In genomic region chr11:65442952-65443351, GRCh38 we compare ENCODE assay signal across 9 cellular contexts. TPM values are rescaled to one million over a fixed set of nuclear protein-coding genes. Genes with fewer than 3 reads are reported as not detected.
DNase-seq lines count a peak whose midpoint lies in the region; ATAC-seq, FAIRE-seq and TF ChIP-seq lines count a peak whose summit lies in the region.
"Had no signal": no experiment of that assay in that cellular context is flagged by ENCODE, and none has a peak within 500 bp of the region (broad histone marks: within the 10 kb centered on the region; RNA-seq: fewer than 3 reads in every experiment).

No MANE protein-coding gene starts in this region.

- H3K9me3 ChIP-seq in HEK293 (ENCODE audit: control insufficient read depth, insufficient read depth, low read depth, low read length) (no peaks in the 10 kb centered on the region), astrocyte (ENCODE audit: insufficient read depth, low read depth, low read length) (no peaks in the 10 kb centered on the region), mesenchymal stem cell (ENCODE audit: control insufficient read depth, low read length) (no peaks in the 10 kb centered on the region), SJCRH30 (replicated peaks) (no peaks in the 10 kb centered on the region)

- H2BK5ac ChIP-seq in mesenchymal stem cell (ENCODE audit: low read depth, low read length, poor library complexity, severe bottlenecking), result no peak overlapping the region

- DNase-seq in A172 (ENCODE audit: low spot score) (peak; percentile 29), astrocyte (ENCODE audit: low read depth) (peak; percentile 30), mesenchymal stem cell (peak; percentile 74), SJCRH30 (no peak), NCI-H345 treated with DMSO at 0.1 percent for 48 hours (lab: John Stamatoyannopoulos, UW; ENCODE audit: unreplicated experiment) (no peak)
- DNase-seq: T-helper 9 cell had no signal

- FAIRE-seq in astrocyte (lab: Jason Lieb, UNC), result no peak

- H3K4me3 ChIP-seq in HEK293 (ENCODE audit: low read depth, low read length) (no peak overlapping the region), astrocyte (ENCODE audit: insufficient read depth, low read depth, low read length) (no peak overlapping the region), mesenchymal stem cell (ENCODE audit: insufficient read depth in 1 of 2, low read depth in 1 of 2, low read length in 2 of 2) (peak overlapping the region in 1 of 2 experiments; percentile 47), SJCRH30 (no peak overlapping the region)

- peaks cover 36% of the 10 kb centered on the region for H3K4me1 Mint-ChIP-seq in astrocyte (ENCODE audit: low read depth, unreplicated experiment)

- H4K20me1 ChIP-seq in astrocyte (ENCODE audit: insufficient read depth, low read length), result peaks cover 92% of the 10 kb centered on the region

- TF ChIP-seq CTCF in HEK293 (tag by site-specific recombination; IDR thresholded peaks at IDR 0.05) (no peak), astrocyte (IDR thresholded peaks at IDR 0.05; ENCODE audit: insufficient read depth, low read depth, low read length) (no peak)

- no peak overlapping the region for H3K23ac ChIP-seq in mesenchymal stem cell (ENCODE audit: low read length in 2 of 2)

- no peaks in the 10 kb centered on the region for H3K79me1 ChIP-seq in mesenchymal stem cell (replicated peaks; ENCODE audit: low read length, poor library complexity, severe bottlenecking)

- CTCF ChIA-PET in HEK293 (lab: Yijun Ruan, JAX), result interaction anchor here (1.5 kb wide), 1 partner anchor 26 kb away, joined by 3 read pairs; no protein-coding TSS in a partner anchor

- no peak overlapping the region for H3K18ac ChIP-seq in mesenchymal stem cell (ENCODE audit: low read depth in 1 of 2, low read length in 2 of 2)

- H2AFZ ChIP-seq in astrocyte (ENCODE audit: low read depth, low read length) (no peak overlapping the region), mesenchymal stem cell (ENCODE audit: low read depth, low read length) (no peak overlapping the region)

- no peaks in the 10 kb centered on the region for H3K27me3 ChIP-seq in astrocyte (ENCODE audit: insufficient read depth, low read length)
- no peaks in the 10 kb centered on the region for H3K27me3 ChIP-seq in mesenchymal stem cell (ENCODE audit: control insufficient read depth in 1 of 2, insufficient read depth in 1 of 2, low read length in 2 of 2)
- no peaks in the 10 kb centered on the region for H3K27me3 ChIP-seq in SJCRH30

- 79% methylated on average over 8 of the region's 8 CpGs for WGBS in mesenchymal stem cell

- H4K8ac ChIP-seq in mesenchymal stem cell (ENCODE audit: low read length), result no peak overlapping the region

- H4K91ac ChIP-seq in mesenchymal stem cell (ENCODE audit: low read length), result no peak overlapping the region

- POLR2A ChIA-PET in HEK293 (lab: Yijun Ruan, JAX), result interaction anchor here (0.6 to 5.7 kb wide), 8 partner anchors 10 to 56 kb away, joined by 3 to 69 read pairs (median 6); partner anchors contain the start of genes MALAT1 and NEAT1

- ATAC-seq in GM19467 (IDR thresholded peaks at IDR 0.05; ENCODE audit: unreplicated experiment), result no peak
- ATAC-seq in HG02840 (IDR thresholded peaks at IDR 0.05; ENCODE audit: low FRiP score, unreplicated experiment), result no peak

- no peak overlapping the region; the same call in 1 of the 2 replicates for H3K27ac ChIP-seq in HEK293 (ENCODE audit: extremely low read depth, low read depth, low read length)
- H3K27ac ChIP-seq in astrocyte (ENCODE audit: low read depth, low read length), result no peak overlapping the region
- H3K27ac ChIP-seq in mesenchymal stem cell (ENCODE audit: low read length, poor library complexity, severe bottlenecking), result peak overlapping the region; percentile 74
- H3K27ac ChIP-seq in SJCRH30, result no peak overlapping the region

- H3K9ac ChIP-seq in astrocyte (ENCODE audit: low read length) (peak overlapping the region; percentile 19), mesenchymal stem cell (ENCODE audit: low read length) (peak overlapping the region; percentile 80)

- peaks cover 11% of the 10 kb centered on the region for H3K36me3 Mint-ChIP-seq in astrocyte (ENCODE audit: low read depth, unreplicated experiment)

- H2BK120ac ChIP-seq in mesenchymal stem cell (ENCODE audit: low read depth, low read length), result no peak overlapping the region

- H3K4me1 ChIP-seq in HEK293 (ENCODE audit: control insufficient read depth, insufficient read depth, low read length) (no peaks in the 10 kb centered on the region), astrocyte (ENCODE audit: insufficient read depth, low read length) (peaks cover under 1% of the 10 kb centered on the region), mesenchymal stem cell (ENCODE audit: control insufficient read depth, insufficient read depth, low read depth, low read length) (peaks cover 46% of the 10 kb centered on the region), SJCRH30 (peaks cover 3% of the 10 kb centered on the region; the same call in 1 of the 2 replicates)

- H3K4me2 ChIP-seq in astrocyte (ENCODE audit: low read length) (no peak overlapping the region), mesenchymal stem cell (ENCODE audit: low read length, poor library complexity, severe bottlenecking) (no peak overlapping the region)

- H3K36me3 ChIP-seq in HEK293 (ENCODE audit: control insufficient read depth in 2 of 2, insufficient read depth in 1 of 2, low read length in 2 of 2) (peaks cover 0 to 14% of the 10 kb centered on the region in 2 experiments; a peak in 1 of 3 replicates), astrocyte (ENCODE audit: insufficient read depth, low read length) (peaks cover 25% of the 10 kb centered on the region), mesenchymal stem cell (ENCODE audit: control insufficient read depth in 1 of 2, insufficient read depth in 2 of 2, low read depth in 1 of 2, low read length in 2 of 2) (peaks cover 48 to 67% of the 10 kb centered on the region in 2 experiments), SJCRH30 (peaks cover 20% of the 10 kb centered on the region)

- H2BK15ac ChIP-seq in mesenchymal stem cell (ENCODE audit: low read depth, poor library complexity, severe bottlenecking), result no peak overlapping the region

- no peaks in the 10 kb centered on the region for H3K9me3 Mint-ChIP-seq in astrocyte (ENCODE audit: unreplicated experiment)

- H2AK5ac ChIP-seq in mesenchymal stem cell (ENCODE audit: low read length, severe bottlenecking), result no peak overlapping the region

- H3K4ac ChIP-seq in mesenchymal stem cell (ENCODE audit: low read depth in 1 of 2, low read length in 2 of 2), result no peak overlapping the region

- peak overlapping the region; percentile 68 for H3K27ac Mint-ChIP-seq in astrocyte (ENCODE audit: unreplicated experiment)

- no peak overlapping the region for H3K4me3 Mint-ChIP-seq in astrocyte (ENCODE audit: unreplicated experiment)

- H3K79me2 ChIP-seq in astrocyte (ENCODE audit: insufficient read depth, low read length), result peaks cover 60% of the 10 kb centered on the region

- H3K27me3 Mint-ChIP-seq in astrocyte (ENCODE audit: low read depth, unreplicated experiment), result no peaks in the 10 kb centered on the region

- H2BK12ac ChIP-seq in mesenchymal stem cell (ENCODE audit: low read length in 2 of 2), result no peak overlapping the region

- H3K14ac ChIP-seq in mesenchymal stem cell (ENCODE audit: low read length in 2 of 2), result no peak overlapping the region

TF ChIP-seq in HEK293, 187 proteins besides CTCF, POLR2A, EP300 and RAD21 (continues in another document):
- no peak for TF ChIP-seq ZBTB48 (tag by site-specific recombination; IDR thresholded peaks at IDR 0.05)
- TF ChIP-seq ZNF214 (tag by site-specific recombination; IDR thresholded peaks at IDR 0.05; ENCODE audit: borderline replicate concordance), result no peak
- TF ChIP-seq, protein P1, sequence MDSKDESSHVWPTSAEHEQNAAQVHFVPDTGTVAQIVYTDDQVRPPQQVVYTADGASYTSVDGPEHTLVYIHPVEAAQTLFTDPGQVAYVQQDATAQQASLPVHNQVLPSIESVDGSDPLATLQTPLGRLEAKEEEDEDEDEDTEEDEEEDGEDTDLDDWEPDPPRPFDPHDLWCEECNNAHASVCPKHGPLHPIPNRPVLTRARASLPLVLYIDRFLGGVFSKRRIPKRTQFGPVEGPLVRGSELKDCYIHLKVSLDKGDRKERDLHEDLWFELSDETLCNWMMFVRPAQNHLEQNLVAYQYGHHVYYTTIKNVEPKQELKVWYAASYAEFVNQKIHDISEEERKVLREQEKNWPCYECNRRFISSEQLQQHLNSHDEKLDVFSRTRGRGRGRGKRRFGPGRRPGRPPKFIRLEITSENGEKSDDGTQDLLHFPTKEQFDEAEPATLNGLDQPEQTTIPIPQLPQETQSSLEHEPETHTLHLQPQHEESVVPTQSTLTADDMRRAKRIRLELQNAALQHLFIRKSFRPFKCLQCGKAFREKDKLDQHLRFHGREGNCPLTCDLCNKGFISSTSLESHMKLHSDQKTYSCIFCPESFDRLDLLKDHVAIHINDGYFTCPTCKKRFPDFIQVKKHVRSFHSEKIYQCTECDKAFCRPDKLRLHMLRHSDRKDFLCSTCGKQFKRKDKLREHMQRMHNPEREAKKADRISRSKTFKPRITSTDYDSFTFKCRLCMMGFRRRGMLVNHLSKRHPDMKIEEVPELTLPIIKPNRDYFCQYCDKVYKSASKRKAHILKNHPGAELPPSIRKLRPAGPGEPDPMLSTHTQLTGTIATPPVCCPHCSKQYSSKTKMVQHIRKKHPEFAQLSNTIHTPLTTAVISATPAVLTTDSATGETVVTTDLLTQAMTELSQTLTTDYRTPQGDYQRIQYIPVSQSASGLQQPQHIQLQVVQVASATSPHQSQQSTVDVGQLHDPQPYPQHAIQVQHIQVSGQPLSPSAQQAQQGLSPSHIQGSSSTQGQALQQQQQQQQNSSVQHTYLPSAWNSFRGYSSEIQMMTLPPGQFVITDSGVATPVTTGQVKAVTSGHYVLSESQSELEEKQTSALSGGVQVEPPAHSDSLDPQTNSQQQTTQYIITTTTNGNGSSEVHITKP (tag by site-specific recombination; IDR thresholded peaks at IDR 0.05), result peak; percentile 11

RNA-seq across cellular contexts. Expression of gene NEAT1, which starts 20.4 kb away (rescaled TPM):
- total RNA-seq in A172 (2014; rRNA removed; shearing (Covaris generic)), result 20.6 and 28.9 TPM in 2 replicates
- total RNA-seq in astrocyte, result 202 and 317 TPM in 2 replicates
- polyA plus RNA-seq in mesenchymal stem cell (2013, experiment 1 of 2), result 51.2 TPM
- 44.5 TPM for polyA plus RNA-seq in mesenchymal stem cell (2013, experiment 2 of 2)
- 6.2 and 12.8 TPM in 2 replicates for total RNA-seq in SJCRH30 (2014; rRNA removed; shearing (Covaris generic))

RNA-seq across cellular contexts. Expression of gene MALAT1, which starts 55.9 kb away (rescaled TPM):
- 1,067 and 1,084 TPM in 2 replicates for total RNA-seq in A172 (2014; rRNA removed; shearing (Covaris generic))
- total RNA-seq in astrocyte, result 7,772 and 8,991 TPM in 2 replicates
- polyA plus RNA-seq in mesenchymal stem cell (2013, experiment 1 of 2), result 972 TPM
- 756 TPM for polyA plus RNA-seq in mesenchymal stem cell (2013, experiment 2 of 2)
- 496 and 686 TPM in 2 replicates for total RNA-seq in SJCRH30 (2014; rRNA removed; shearing (Covaris generic))

RNA-seq across cellular contexts. Expression of gene FRMD8, which starts 56.5 kb away (rescaled TPM):
- 21.5 and 36.9 TPM in 2 replicates for total RNA-seq in A172 (2014; rRNA removed; shearing (Covaris generic))
- total RNA-seq in astrocyte, result 61.2 and 76.3 TPM in 2 replicates
- 24.6 TPM for polyA plus RNA-seq in mesenchymal stem cell (2013, experiment 1 of 2)
- 25.1 TPM for polyA plus RNA-seq in mesenchymal stem cell (2013, experiment 2 of 2)
- 21.0 and 22.2 TPM in 2 replicates for total RNA-seq in SJCRH30 (2014; rRNA removed; shearing (Covaris generic))

Comparison
In these comparisons a context has a peak if more than half of its experiments do, and no peak if none do; other contexts are left out.
1. DNase-seq: peak in A172 (single experiment), astrocyte (single experiment) and mesenchymal stem cell (single experiment); none in SJCRH30 (0 of 2) and NCI-H345 treated with DMSO at 0.1 percent for 48 hours (single experiment).